1 cellular context compared by ENCODE assay signal in genomic region chr20:56200456-56200855, GRCh38.
TF ChIP-seq lines count a peak whose summit lies in the region.

No MANE protein-coding gene starts in this region.

TF ChIP-seq in GM12878, 131 proteins besides CTCF, POLR2A, EP300 and RAD21 (continued from another document):
- TF ChIP-seq, protein P1, sequence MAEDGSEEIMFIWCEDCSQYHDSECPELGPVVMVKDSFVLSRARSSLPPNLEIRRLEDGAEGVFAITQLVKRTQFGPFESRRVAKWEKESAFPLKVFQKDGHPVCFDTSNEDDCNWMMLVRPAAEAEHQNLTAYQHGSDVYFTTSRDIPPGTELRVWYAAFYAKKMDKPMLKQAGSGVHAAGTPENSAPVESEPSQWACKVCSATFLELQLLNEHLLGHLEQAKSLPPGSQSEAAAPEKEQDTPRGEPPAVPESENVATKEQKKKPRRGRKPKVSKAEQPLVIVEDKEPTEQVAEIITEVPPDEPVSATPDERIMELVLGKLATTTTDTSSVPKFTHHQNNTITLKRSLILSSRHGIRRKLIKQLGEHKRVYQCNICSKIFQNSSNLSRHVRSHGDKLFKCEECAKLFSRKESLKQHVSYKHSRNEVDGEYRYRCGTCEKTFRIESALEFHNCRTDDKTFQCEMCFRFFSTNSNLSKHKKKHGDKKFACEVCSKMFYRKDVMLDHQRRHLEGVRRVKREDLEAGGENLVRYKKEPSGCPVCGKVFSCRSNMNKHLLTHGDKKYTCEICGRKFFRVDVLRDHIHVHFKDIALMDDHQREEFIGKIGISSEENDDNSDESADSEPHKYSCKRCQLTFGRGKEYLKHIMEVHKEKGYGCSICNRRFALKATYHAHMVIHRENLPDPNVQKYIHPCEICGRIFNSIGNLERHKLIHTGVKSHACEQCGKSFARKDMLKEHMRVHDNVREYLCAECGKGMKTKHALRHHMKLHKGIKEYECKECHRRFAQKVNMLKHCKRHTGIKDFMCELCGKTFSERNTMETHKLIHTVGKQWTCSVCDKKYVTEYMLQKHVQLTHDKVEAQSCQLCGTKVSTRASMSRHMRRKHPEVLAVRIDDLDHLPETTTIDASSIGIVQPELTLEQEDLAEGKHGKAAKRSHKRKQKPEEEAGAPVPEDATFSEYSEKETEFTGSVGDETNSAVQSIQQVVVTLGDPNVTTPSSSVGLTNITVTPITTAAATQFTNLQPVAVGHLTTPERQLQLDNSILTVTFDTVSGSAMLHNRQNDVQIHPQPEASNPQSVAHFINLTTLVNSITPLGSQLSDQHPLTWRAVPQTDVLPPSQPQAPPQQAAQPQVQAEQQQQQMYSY (CRISPR knock-in tag; IDR thresholded peaks at IDR 0.05): no peak
